Comparison of ENCODE assay signal across 8 cellular contexts in genomic region chr7:134514663-134515062, GRCh38. TPM values are rescaled to one million over a fixed set of nuclear protein-coding genes. Genes with fewer than 3 reads are reported as not detected.
DNase-seq lines count a peak whose midpoint lies in the region; ATAC-seq and TF ChIP-seq lines count a peak whose summit lies in the region.

No MANE protein-coding gene starts in this region.

- peak; percentile 74 for TF ChIP-seq CTCF in AG09309 (IDR thresholded peaks at IDR 0.05; ENCODE audit: control insufficient read depth, insufficient read depth, low read depth, low read length, missing control alignments)
- peak; percentile 78 for TF ChIP-seq CTCF in GM12865 (IDR thresholded peaks at IDR 0.05; ENCODE audit: insufficient read depth, low read depth, low read length, missing control alignments)
- peak; percentile 62 to 80 (median 75) for TF ChIP-seq CTCF in ascending aorta (IDR thresholded peaks at IDR 0.05)
- TF ChIP-seq CTCF in gastrocnemius medialis (IDR thresholded peaks at IDR 0.05 in 4 of 5, conservative IDR thresholded peaks at IDR 0.05 in 1 of 5), result peak; percentile 79 to 89 (median 81)

- TF ChIP-seq POLR2A in gastrocnemius medialis (IDR thresholded peaks at IDR 0.05), result no peak

- H3K4me1 ChIP-seq in ascending aorta (peaks cover 0 to 12% of the 10 kb centered on the region in 2 donors), gastrocnemius medialis (peaks cover 24 to 35% of the 10 kb centered on the region in 2 donors)

- H3K27ac ChIP-seq in ascending aorta, result no peak overlapping the region
- peak overlapping the region in 3 of 4 donors; percentile 78 to 90 (median 86) for H3K27ac ChIP-seq in gastrocnemius medialis

- no peak overlapping the region for H3K4me3 ChIP-seq in AG09309 (ENCODE audit: control insufficient read depth, low read depth, low read length)
- H3K4me3 ChIP-seq in GM12865 (ENCODE audit: low read depth, low read length), result no peak overlapping the region
- no peak overlapping the region for H3K4me3 ChIP-seq in ascending aorta
- H3K4me3 ChIP-seq in gastrocnemius medialis, result no peak overlapping the region

- H3K36me3 ChIP-seq in ascending aorta (no peaks in the 10 kb centered on the region), gastrocnemius medialis (no peaks in the 10 kb centered on the region)

- H3K9me3 ChIP-seq in ascending aorta, result no peaks in the 10 kb centered on the region
- H3K9me3 ChIP-seq in gastrocnemius medialis, result no peaks in the 10 kb centered on the region

- intact Hi-C loops in ascending aorta (cut with DNase I) (loop anchor here (1.0 to 2.0 kb wide), 2 partner anchors 33 to 92 kb away; no protein-coding TSS in a partner anchor), gastrocnemius medialis (cut with DNase I; ENCODE audit: low total_unique reads) (loop anchor here (1.0 to 2.0 kb wide), 4 partner anchors 38 to 198 kb away; partner anchors contain the start of gene SLC35B4)

- ATAC-seq in gastrocnemius medialis, result peak; percentile 55 to 70

- no peaks in the 10 kb centered on the region for H3K27me3 ChIP-seq in ascending aorta
- no peaks in the 10 kb centered on the region for H3K27me3 ChIP-seq in gastrocnemius medialis

- in situ Hi-C loops in gastrocnemius medialis (cut with MboI; ENCODE audit: low sequenced_read_pairs in 4 of 4), result loop anchor here (5.0 to 25.0 kb wide), 5 partner anchors 38 to 100 kb away; no protein-coding TSS in a partner anchor

- DNase-seq in AG09309 (ENCODE audit: low read depth) (peak; percentile 46), GM12865 (ENCODE audit: low read depth) (peak; percentile 82), HK-2 (ENCODE audit: unreplicated experiment) (peak; percentile 29), NCI-H748 (lab: John Stamatoyannopoulos, UW; ENCODE audit: unreplicated experiment) (peak; percentile 75), ascending aorta (ENCODE audit: low spot score in 2 of 2) (no peak), hepatic stellate cell (ENCODE audit: low spot score) (peak; percentile 50), gastrocnemius medialis (no peak)
- no peak for DNase-seq in activated effector memory CD4-positive, alpha-beta T cell treated with anti-CD3 and anti-CD28 coated beads, Interleukin-2, amount 50 U/mL, for 16 hours

RNA-seq across cellular contexts. Expression of gene AKR1B10, which starts 12.7 kb away (rescaled TPM):
- total RNA-seq in ascending aorta, result not detected
- total RNA-seq in gastrocnemius medialis, result 1 to 10 TPM; 3.7 to 9.6 (median 6.2) TPM

RNA-seq across cellular contexts. Expression of gene AKR1B15, which starts 34.2 kb away (rescaled TPM):
- total RNA-seq in ascending aorta (not detected), gastrocnemius medialis (10 to 100 TPM in 2 of 4 donors, 1 to 10 TPM in 2; 1.9 to 77.5 (median 10.3) TPM)

RNA-seq across cellular contexts. Expression of gene AKR1B1, which starts 55.8 kb away (rescaled TPM):
- total RNA-seq in ascending aorta, result 78.7 TPM
- total RNA-seq in gastrocnemius medialis, result 100 to 1,000 TPM in 1 of 4 donors, 10 to 100 TPM in 3; 87.3 to 119 (median 95.6) TPM

Comparison
In these comparisons a context has a peak if more than half of its experiments do, and no peak if none do; other contexts are left out.
1. DNase-seq: peak in AG09309 (single experiment), GM12865 (single experiment), HK-2 (single experiment), NCI-H748 (single experiment) and hepatic stellate cell (single experiment); none in ascending aorta (0 of 2), gastrocnemius medialis (0 of 2) and activated effector memory CD4-positive, alpha-beta T cell treated with anti-CD3 and anti-CD28 coated beads, Interleukin-2, amount 50 U/mL, for 16 hours (single experiment).
2. H3K27ac ChIP-seq: peak in gastrocnemius medialis (3 of 4); none in ascending aorta (0 of 2).
3. Peak in every context shown above with its lines, with median percentiles within 50 percentile points of each other: CTCF ChIP-seq.